23 cellular contexts compared by ENCODE assay signal in genomic region chr17:66733759-66734158, GRCh38.
DNase-seq lines count a peak whose midpoint lies in the region; ATAC-seq lines count a peak whose summit lies in the region.
"Had no signal": no experiment of that assay in that cellular context is flagged by ENCODE, and none has a peak within 500 bp of the region (broad histone marks: within the 10 kb centered on the region; RNA-seq: fewer than 3 reads in every experiment).

No MANE protein-coding gene starts in this region.

- no peaks in the 10 kb centered on the region for H3K27me3 Mint-ChIP-seq in activated T-cell treated with anti-CD3 and anti-CD28 coated beads, Interleukin-2, amount 50 U/mL, for 24 hours
- no peaks in the 10 kb centered on the region for H3K27me3 Mint-ChIP-seq in activated T-cell treated with anti-CD3 and anti-CD28 coated beads, Interleukin-2, amount 50 U/mL, for 4 hours (ENCODE audit: low read depth)
- H3K27me3 Mint-ChIP-seq: B cell; CD8-positive, alpha-beta memory T cell had no signal

- intact Hi-C loops in posterior vena cava (cut with DNase I), result no loop called here

- no peaks in the 10 kb centered on the region for H3K4me1 Mint-ChIP-seq in activated T-cell treated with anti-CD3 and anti-CD28 coated beads, Interleukin-2, amount 50 U/mL, for 24 hours (ENCODE audit: low read depth)
- peaks cover 2% of the 10 kb centered on the region for H3K4me1 Mint-ChIP-seq in activated T-cell treated with anti-CD3 and anti-CD28 coated beads, Interleukin-2, amount 50 U/mL, for 4 hours (ENCODE audit: low read depth)
- H3K4me1 Mint-ChIP-seq: B cell; CD8-positive, alpha-beta memory T cell had no signal

- no peaks in the 10 kb centered on the region for H3K9me3 Mint-ChIP-seq in activated T-cell treated with anti-CD3 and anti-CD28 coated beads, Interleukin-2, amount 50 U/mL, for 24 hours
- no peaks in the 10 kb centered on the region for H3K9me3 Mint-ChIP-seq in activated T-cell treated with anti-CD3 and anti-CD28 coated beads, Interleukin-2, amount 50 U/mL, for 4 hours
- H3K9me3 Mint-ChIP-seq: CD8-positive, alpha-beta memory T cell had no signal

- no peak for DNase-seq in activated T-cell treated with anti-CD3 and anti-CD28 coated beads, Interleukin-2, amount 50 U/mL, for 24 hours
- no peak for DNase-seq in activated T-cell treated with anti-CD3 and anti-CD28 coated beads, Interleukin-2, amount 50 U/mL, for 4 hours
- DNase-seq in amniotic epithelial cell (ENCODE audit: low read depth), result peak; percentile 45
- DNase-seq in iris pigment epithelial cell (ENCODE audit: low read depth), result peak; percentile 51
- DNase-seq in posterior vena cava (ENCODE audit: low spot score), result peak; percentile 8
- DNase-seq in stimulated activated CD4-positive, alpha-beta T cell treated with anti-CD3 and anti-CD28 coated beads, Interleukin-4, amount 100 ng/mL, for 1 hour, result no peak
- DNase-seq in retina, result no peak
- DNase-seq: Calu3; CD8-positive, alpha-beta memory T cell; DMS153; DND-41; H7; KBM-7; MG63; NCI-H1105 treated with DMSO at 0.1 percent for 48 hours; NCI-H146; NCI-H1930; NCI-H2107; NCI-H446; NCI-H524 treated with DMSO at 0.1 percent for 48 hours; NCI-H774; PC-3 had no signal

- no peak overlapping the region for H3K4me3 Mint-ChIP-seq in activated T-cell treated with anti-CD3 and anti-CD28 coated beads, Interleukin-2, amount 50 U/mL, for 24 hours
- no peak overlapping the region for H3K4me3 Mint-ChIP-seq in activated T-cell treated with anti-CD3 and anti-CD28 coated beads, Interleukin-2, amount 50 U/mL, for 4 hours
- H3K4me3 Mint-ChIP-seq: B cell; CD8-positive, alpha-beta memory T cell had no signal

- H3K36me3 Mint-ChIP-seq in activated T-cell treated with anti-CD3 and anti-CD28 coated beads, Interleukin-2, amount 50 U/mL, for 24 hours (ENCODE audit: low read depth), result peaks cover 81% of the 10 kb centered on the region
- peaks cover 31% of the 10 kb centered on the region for H3K36me3 Mint-ChIP-seq in activated T-cell treated with anti-CD3 and anti-CD28 coated beads, Interleukin-2, amount 50 U/mL, for 4 hours (ENCODE audit: insufficient read depth)

- no peak for ATAC-seq in activated T-cell treated with anti-CD3 and anti-CD28 coated beads, Interleukin-2, amount 50 U/mL, for 4 hours
- ATAC-seq: PC-3 had no signal

- peak overlapping the region; percentile 58 for H3K27ac Mint-ChIP-seq in activated T-cell treated with anti-CD3 and anti-CD28 coated beads, Interleukin-2, amount 50 U/mL, for 24 hours
- H3K27ac Mint-ChIP-seq: B cell had no signal

Comparison
In these comparisons a context has a peak if more than half of its experiments do, and no peak if none do; other contexts are left out.
1. DNase-seq: peak in amniotic epithelial cell (single experiment), iris pigment epithelial cell (single experiment) and posterior vena cava (single experiment); none in activated T-cell treated with anti-CD3 and anti-CD28 coated beads, Interleukin-2, amount 50 U/mL, for 24 hours (single experiment), activated T-cell treated with anti-CD3 and anti-CD28 coated beads, Interleukin-2, amount 50 U/mL, for 4 hours (single experiment), stimulated activated CD4-positive, alpha-beta T cell treated with anti-CD3 and anti-CD28 coated beads, Interleukin-4, amount 100 ng/mL, for 1 hour (single experiment) and retina (single experiment).